ENCODE assay signal across 20 cellular contexts in the genomic region with DNA sequence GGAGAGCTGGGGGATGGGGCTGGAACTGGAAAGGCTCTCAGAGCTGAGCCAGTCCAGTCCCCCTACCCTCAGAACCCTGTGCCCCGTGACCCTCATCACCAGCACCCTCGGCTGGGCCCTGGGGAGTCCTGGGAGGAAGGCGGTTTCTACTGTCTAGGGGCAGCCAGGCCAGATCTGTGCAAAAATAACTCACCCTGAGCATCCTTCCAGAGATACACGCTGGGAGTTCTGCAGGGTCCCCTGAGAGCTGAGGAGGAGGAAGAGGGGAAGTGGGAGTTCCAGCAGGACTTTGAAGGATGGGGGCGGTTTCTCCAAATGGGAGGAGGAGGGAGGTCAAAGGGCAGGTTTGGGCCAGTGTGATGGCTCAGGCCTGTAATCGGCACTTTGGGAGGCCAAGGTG. TPM values are rescaled to one million over a fixed set of nuclear protein-coding genes. Genes with fewer than 3 reads are reported as not detected.
"Had no signal": no experiment of that assay in that cellular context is flagged by ENCODE, and none has a peak within 500 bp of the region (broad histone marks: within the 10 kb centered on the region; RNA-seq: fewer than 3 reads in every experiment).

No MANE protein-coding gene starts in this region.

- DNase-seq: effector memory CD8-positive, alpha-beta T cell; esophagus squamous epithelium; foreskin keratinocyte; hippocampal formation; kidney glomerular epithelial cell; lower lobe of right lung; natural killer cell; spleen; stimulated activated CD4-positive, alpha-beta T cell treated with anti-CD3 and anti-CD28 coated beads, Interleukin-15, amount 100 ng/mL, for 24 hours; stimulated activated CD4-positive, alpha-beta T cell treated with anti-CD3 and anti-CD28 coated beads, Interleukin-1b, Interleukin-23, amount 100 ng/mL, for 48 hours; stimulated activated naive CD4-positive, alpha-beta T cell treated with Interleukin-2 at 50 U/mL for 16 hours had no signal

- H3K4me1 ChIP-seq: esophagus squamous epithelium, foreskin keratinocyte, prostate gland had no signal

- H3K36me3 ChIP-seq: esophagus squamous epithelium, lower lobe of right lung, prostate gland, spleen had no signal

- H3K27me3 ChIP-seq: esophagus squamous epithelium, spleen had no signal

- H3K4me3 ChIP-seq: esophagus squamous epithelium, lower lobe of right lung, prostate gland, spleen had no signal

- H3K27ac ChIP-seq: esophagus squamous epithelium, foreskin keratinocyte, lower lobe of right lung, parathyroid adenoma, prostate gland, spleen had no signal

- ATAC-seq: effector memory CD8-positive, alpha-beta T cell; foreskin keratinocyte; left lobe of liver; natural killer cell; sciatic nerve had no signal

- H3K9me3 ChIP-seq: esophagus squamous epithelium, lower lobe of right lung, prostate gland, spleen had no signal

RNA-seq across cellular contexts. Expression of a gene that starts 5.0 kb away (rescaled TPM):
- total RNA-seq: epithelial cell of proximal tubule, esophagus squamous epithelium, foreskin keratinocyte, mesothelial cell of epicardium, myocyte, natural killer cell, renal cortical epithelial cell had no signal
- polyA plus RNA-seq: foreskin keratinocyte, urinary bladder had no signal

RNA-seq across cellular contexts. Expression of a gene that starts 35.4 kb away (rescaled TPM):
- total RNA-seq: left lobe of liver had no signal
